In the genomic region with DNA sequence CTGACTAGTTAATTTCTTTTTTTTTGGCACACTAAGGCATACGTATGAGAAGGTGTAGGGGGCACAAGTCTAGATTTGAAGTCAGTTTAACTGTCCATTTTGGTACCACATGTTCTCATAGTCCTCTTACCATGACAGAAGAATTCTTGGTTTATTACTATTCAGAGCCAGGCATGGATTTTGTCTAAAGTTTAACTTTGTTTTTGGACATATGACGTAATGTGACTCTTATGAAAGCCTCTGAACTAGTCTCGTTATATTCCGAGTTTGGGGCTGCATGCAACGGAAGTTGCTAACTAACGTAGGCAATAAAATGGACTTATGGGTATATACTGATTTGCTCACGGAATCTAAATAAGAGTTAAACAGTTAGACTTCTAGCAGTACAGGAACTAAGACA, we compare ENCODE assay signal across 28 cellular contexts.
DNase-seq lines count a peak whose midpoint lies in the region; ATAC-seq, FAIRE-seq and TF ChIP-seq lines count a peak whose summit lies in the region.
"Had no signal": no experiment of that assay in that cellular context is flagged by ENCODE, and none has a peak within 500 bp of the region (broad histone marks: within the 10 kb centered on the region; RNA-seq: fewer than 3 reads in every experiment).

No MANE protein-coding gene starts in this region.

- TF ChIP-seq CTCF in HepG2 (CRISPR knock-in tag; IDR thresholded peaks at IDR 0.05) (no peak), right lobe of liver (IDR thresholded peaks at IDR 0.05) (no peak)

- TF ChIP-seq EP300 in HepG2 (IDR thresholded peaks at IDR 0.05; ENCODE audit: low read depth in 2 of 2, low read length in 2 of 2), result no peak
- TF ChIP-seq EP300 in HepG2 (CRISPR knock-in tag; IDR thresholded peaks at IDR 0.05; ENCODE audit: borderline replicate concordance), result no peak

- TF ChIP-seq POLR2A in HepG2 (IDR thresholded peaks at IDR 0.05; ENCODE audit: insufficient read depth in 1 of 2, low read depth in 2 of 2, low read length in 2 of 2), result no peak
- TF ChIP-seq POLR2A in right lobe of liver (IDR thresholded peaks at IDR 0.05), result no peak

- H3K9me3 ChIP-seq in HepG2 (ENCODE audit: low read length), result peaks cover 18% of the 10 kb centered on the region; the same call in 1 of the 2 replicates
- no peaks in the 10 kb centered on the region for H3K9me3 ChIP-seq in right lobe of liver
- H3K9me3 ChIP-seq: BE2C had no signal

- H3K79me2 ChIP-seq in HepG2 (ENCODE audit: insufficient read depth, low read length), result no peaks in the 10 kb centered on the region

- ATAC-seq in HepG2, result no peak
- ATAC-seq in right lobe of liver, result no peak
- ATAC-seq: A549; CD8-positive, alpha-beta T cell had no signal

- H3K4me1 ChIP-seq in HepG2 (ENCODE audit: insufficient read depth, low read length) (no peaks in the 10 kb centered on the region), right lobe of liver (no peaks in the 10 kb centered on the region)
- H3K4me1 ChIP-seq: A549; BE2C; BLaER1; BLaER1 treated with 17β-estradiol and CSF1 and Interleukin-3, amounts not matched to agents 10 nM and 100 nM; Caco-2 had no signal

- in situ Hi-C loops in HepG2 (cut with HindIII; ENCODE audit: extremely low pct_ligation_motif_present, low pct_unique_long_range_greater_than_20kb), result no loop called here

- H3K4me3 ChIP-seq in HepG2 (replicated peaks in 1 of 3; ENCODE audit: insufficient read depth in 1 of 3, low read depth in 2 of 3, low read length in 3 of 3) (no peak overlapping the region), right lobe of liver (no peak overlapping the region)
- H3K4me3 ChIP-seq: A549; BLaER1; BLaER1 treated with 17β-estradiol and CSF1 and Interleukin-3, amounts not matched to agents 10 nM and 100 nM had no signal

- DNase-seq in HepG2 (ENCODE audit: low spot score), result no peak
- DNase-seq in right lobe of liver, result no peak
- DNase-seq: 8988T; ACHN; AML-193; BE2C; C1 segment of cervical spinal cord; Caco-2; Calu3; CD4-positive, alpha-beta memory T cell; CD4-positive, alpha-beta T cell; CD4-positive, CD25-positive, alpha-beta regulatory T cell; CD8-positive, alpha-beta memory T cell; CD8-positive, alpha-beta T cell; COR-L47; DMS 273 treated with DMSO at 0.1 percent for 48 hours; DMS153; DMS53; DMS79; DMS79 treated with DMSO at 0.1 percent for 48 hours; DND-41; EL had no signal

- CTCF ChIA-PET in HepG2 (lab: Yijun Ruan, JAX; ENCODE audit: low intra/inter-chr PET ratio, low total read pairs), result no interaction called here

- H3K4me2 ChIP-seq in HepG2 (ENCODE audit: low read depth, low read length), result no peak overlapping the region
- H3K4me2 ChIP-seq: A549; BLaER1; BLaER1 treated with 17β-estradiol and CSF1 and Interleukin-3, amounts not matched to agents 10 nM and 100 nM had no signal

- no peak overlapping the region for H3K9ac ChIP-seq in HepG2 (ENCODE audit: insufficient read depth, low read depth, low read length)
- H3K9ac ChIP-seq: BLaER1; BLaER1 treated with 17β-estradiol and CSF1 and Interleukin-3, amounts not matched to agents 10 nM and 100 nM had no signal

- TF ChIP-seq RAD21 in HepG2 (CRISPR knock-in tag; IDR thresholded peaks at IDR 0.05), result no peak

- BruUV-seq in HepG2 (replicated peaks; lab: Mats Ljungman, UMichigan), result no TSS peak

- H3K27me3 ChIP-seq in HepG2 (ENCODE audit: control insufficient read depth in 1 of 2, insufficient read depth in 2 of 2, low read length in 2 of 2) (0 out of 5 replicates have a peak, but pooled peaks cover 0 to 3% of the 10 kb centered on the region in 2 experiments), right lobe of liver (no peaks in the 10 kb centered on the region)
- H3K27me3 ChIP-seq: BE2C; BLaER1; BLaER1 treated with 17β-estradiol and CSF1 and Interleukin-3, amounts not matched to agents 10 nM and 100 nM had no signal

- POLR2A ChIA-PET in HepG2 (lab: Yijun Ruan, JAX), result no interaction called here

- intact Hi-C loops in HepG2 (cut with micrococcal nuclease; ENCODE audit: unreplicated experiment) (no loop called here), right lobe of liver (cut with DNase I) (no loop called here)

- H4K20me1 ChIP-seq in HepG2 (ENCODE audit: insufficient read depth, low read length), result no peaks in the 10 kb centered on the region
- H4K20me1 ChIP-seq: BLaER1; BLaER1 treated with 17β-estradiol and CSF1 and Interleukin-3, amounts not matched to agents 10 nM and 100 nM had no signal

- no peak overlapping the region for H3K27ac ChIP-seq in HepG2 (ENCODE audit: extremely low read length, insufficient read depth, low read length)
- no peak overlapping the region for H3K27ac ChIP-seq in right lobe of liver
- H3K27ac ChIP-seq: 22Rv1; A549; BLaER1; BLaER1 treated with 17β-estradiol and CSF1 and Interleukin-3, amounts not matched to agents 10 nM and 100 nM; C4-2B had no signal

- no peak for FAIRE-seq in HepG2 (lab: Jason Lieb, UNC)
- FAIRE-seq: A549, D721Med had no signal

- 5% methylated on average over 7 of the region's 7 CpGs for WGBS in HepG2 (ENCODE audit: low lambda C conversion rate)
- 51% methylated on average over 7 of the region's 7 CpGs for WGBS in right lobe of liver (ENCODE audit: insufficient coverage, low coverage, low lambda C conversion rate, missing lambda C conversion rate)

- H2AFZ ChIP-seq in HepG2 (ENCODE audit: low read length), result no peak overlapping the region

- H3K36me3 ChIP-seq in HepG2 (replicated peaks in 1 of 2; ENCODE audit: control insufficient read depth in 1 of 2, insufficient read depth in 2 of 2, low read length in 2 of 2) (no peaks in the 10 kb centered on the region), right lobe of liver (no peaks in the 10 kb centered on the region)
- H3K36me3 ChIP-seq: BE2C; BLaER1; BLaER1 treated with 17β-estradiol and CSF1 and Interleukin-3, amounts not matched to agents 10 nM and 100 nM had no signal

TF ChIP-seq in HepG2, 621 proteins besides CTCF, POLR2A, EP300 and RAD21:
- TF ChIP-seq ZNF224 (CRISPR knock-in tag; IDR thresholded peaks at IDR 0.05) (no peak), SMAD3 (CRISPR knock-in tag; IDR thresholded peaks at IDR 0.05) (no peak), KLF9 (CRISPR knock-in tag; IDR thresholded peaks at IDR 0.05; ENCODE audit: low read depth) (no peak), ATF7 (IDR thresholded peaks at IDR 0.05) (peak; percentile 92), ATF7 (CRISPR knock-in tag; IDR thresholded peaks at IDR 0.05) (no peak), SNRNP70 (IDR thresholded peaks at IDR 0.05; ENCODE audit: low read depth, low read length) (no peak), NR3C1 (CRISPR knock-in tag; IDR thresholded peaks at IDR 0.05) (no peak), HNRNPH1 (optimal IDR thresholded peaks at IDR 0.05; ENCODE audit: low read depth, low read length) (no peak), ZKSCAN5 (CRISPR knock-in tag; IDR thresholded peaks at IDR 0.05) (no peak), NFE2L1 (CRISPR knock-in tag; IDR thresholded peaks at IDR 0.05; ENCODE audit: borderline replicate concordance) (no peak), CREB1 (IDR thresholded peaks at IDR 0.05) (peak; percentile 66), CREB1 (CRISPR knock-in tag; IDR thresholded peaks at IDR 0.05) (no peak), ARNT (IDR thresholded peaks at IDR 0.05) (no peak), FLYWCH1 (CRISPR knock-in tag; IDR thresholded peaks at IDR 0.05) (no peak), ZNF121 (CRISPR knock-in tag; IDR thresholded peaks at IDR 0.05) (no peak), SOX13 (IDR thresholded peaks at IDR 0.05) (no peak), SOX13 (CRISPR knock-in tag; conservative IDR thresholded peaks at IDR 0.05 in 1 of 2, IDR thresholded peaks at IDR 0.05 in 1 of 2) (no peak), GATAD1 (CRISPR knock-in tag; IDR thresholded peaks at IDR 0.05) (no peak), PCBP2 (optimal IDR thresholded peaks at IDR 0.05; ENCODE audit: low read depth, low read length, poor library complexity, severe bottlenecking) (no peak)
- TF ChIP-seq, protein P1, sequence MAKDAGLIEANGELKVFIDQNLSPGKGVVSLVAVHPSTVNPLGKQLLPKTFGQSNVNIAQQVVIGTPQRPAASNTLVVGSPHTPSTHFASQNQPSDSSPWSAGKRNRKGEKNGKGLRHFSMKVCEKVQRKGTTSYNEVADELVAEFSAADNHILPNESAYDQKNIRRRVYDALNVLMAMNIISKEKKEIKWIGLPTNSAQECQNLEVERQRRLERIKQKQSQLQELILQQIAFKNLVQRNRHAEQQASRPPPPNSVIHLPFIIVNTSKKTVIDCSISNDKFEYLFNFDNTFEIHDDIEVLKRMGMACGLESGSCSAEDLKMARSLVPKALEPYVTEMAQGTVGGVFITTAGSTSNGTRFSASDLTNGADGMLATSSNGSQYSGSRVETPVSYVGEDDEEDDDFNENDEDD (CRISPR knock-in tag; IDR thresholded peaks at IDR 0.05; ENCODE audit: borderline replicate concordance), result no peak
- TF ChIP-seq, protein P2, sequence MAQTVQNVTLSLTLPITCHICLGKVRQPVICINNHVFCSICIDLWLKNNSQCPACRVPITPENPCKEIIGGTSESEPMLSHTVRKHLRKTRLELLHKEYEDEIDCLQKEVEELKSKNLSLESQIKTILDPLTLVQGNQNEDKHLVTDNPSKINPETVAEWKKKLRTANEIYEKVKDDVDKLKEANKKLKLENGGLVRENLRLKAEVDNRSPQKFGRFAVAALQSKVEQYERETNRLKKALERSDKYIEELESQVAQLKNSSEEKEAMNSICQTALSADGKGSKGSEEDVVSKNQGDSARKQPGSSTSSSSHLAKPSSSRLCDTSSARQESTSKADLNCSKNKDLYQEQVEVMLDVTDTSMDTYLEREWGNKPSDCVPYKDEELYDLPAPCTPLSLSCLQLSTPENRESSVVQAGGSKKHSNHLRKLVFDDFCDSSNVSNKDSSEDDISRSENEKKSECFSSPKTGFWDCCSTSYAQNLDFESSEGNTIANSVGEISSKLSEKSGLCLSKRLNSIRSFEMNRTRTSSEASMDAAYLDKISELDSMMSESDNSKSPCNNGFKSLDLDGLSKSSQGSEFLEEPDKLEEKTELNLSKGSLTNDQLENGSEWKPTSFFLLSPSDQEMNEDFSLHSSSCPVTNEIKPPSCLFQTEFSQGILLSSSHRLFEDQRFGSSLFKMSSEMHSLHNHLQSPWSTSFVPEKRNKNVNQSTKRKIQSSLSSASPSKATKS (CRISPR knock-in tag; IDR thresholded peaks at IDR 0.05), result no peak
TF ChIP-seq in HepG2: peak in this region for 2.
